In the genomic region with DNA sequence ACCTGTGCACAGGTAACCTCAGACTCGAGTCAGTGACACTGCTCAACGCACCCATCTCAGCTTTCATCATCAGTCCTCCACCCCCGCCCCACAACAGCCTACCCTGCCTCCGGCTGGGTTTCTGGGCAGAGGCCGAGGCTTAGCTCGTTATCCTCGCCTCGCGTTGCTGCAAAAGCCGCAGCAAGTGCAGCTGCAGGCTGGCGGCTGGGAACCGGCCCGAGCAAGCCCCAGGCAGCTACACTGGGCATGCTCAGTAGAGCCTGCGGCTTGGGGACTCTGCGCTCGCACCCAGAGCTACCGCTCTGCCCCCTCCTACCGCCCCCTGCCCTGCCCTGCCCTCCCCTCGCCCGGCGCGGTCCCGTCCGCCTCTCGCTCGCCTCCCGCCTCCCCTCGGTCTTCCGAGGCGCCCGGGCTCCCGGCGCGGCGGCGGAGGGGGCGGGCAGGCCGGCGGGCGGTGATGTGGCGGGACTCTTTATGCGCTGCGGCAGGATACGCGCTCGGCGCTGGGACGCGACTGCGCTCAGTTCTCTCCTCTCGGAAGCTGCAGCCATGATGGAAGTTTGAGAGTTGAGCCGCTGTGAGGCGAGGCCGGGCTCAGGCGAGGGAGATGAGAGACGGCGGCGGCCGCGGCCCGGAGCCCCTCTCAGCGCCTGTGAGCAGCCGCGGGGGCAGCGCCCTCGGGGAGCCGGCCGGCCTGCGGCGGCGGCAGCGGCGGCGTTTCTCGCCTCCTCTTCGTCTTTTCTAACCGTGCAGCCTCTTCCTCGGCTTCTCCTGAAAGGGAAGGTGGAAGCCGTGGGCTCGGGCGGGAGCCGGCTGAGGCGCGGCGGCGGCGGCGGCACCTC, we compare ENCODE assay signal across 8 cellular contexts. TPM values are rescaled to one million over a fixed set of nuclear protein-coding genes. Genes with fewer than 3 reads are reported as not detected.
DNase-seq lines count a peak whose midpoint lies in the region; ATAC-seq and TF ChIP-seq lines count a peak whose summit lies in the region.

A gene with protein sequence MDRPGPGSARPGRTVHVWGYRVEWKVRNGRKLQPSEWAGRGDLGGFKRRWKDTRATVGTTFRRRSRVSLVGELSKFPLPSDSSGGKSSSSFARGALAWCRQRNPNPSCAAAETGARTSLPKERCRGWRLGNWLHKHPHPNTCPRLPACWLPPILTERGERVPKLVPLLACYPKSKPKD (minus strand): TSS at position 432 of the 842 bp plus-strand sequence. CDS start 1,046 bp downstream, outside the sequence.
A gene (plus strand): TSS at position 524 of the 842 bp plus-strand sequence. CDS start 845 bp downstream, outside the sequence.

- intact Hi-C loops in activated T-helper 2 cell treated with anti-CD3 and anti-CD28 coated beads, Interferon-gamma antibody, Interleukin-2, Interleukin-4, amounts not matched to agents 10 μg/mL and 5 μg/mL and 100 μg/mL, durations not matched to agents 14 hours and 24 hours and 36 hours (cut with micrococcal nuclease) = loop anchor here (2.0 to 5.0 kb wide), 8 partner anchors 64 to 1341 kb away; a partner anchor contains a TSS
- intact Hi-C loops in natural killer cell (cut with micrococcal nuclease) = loop anchor here (1.0 to 5.0 kb wide), 5 partner anchors 45 to 766 kb away; a partner anchor contains a TSS

- TF ChIP-seq CTCF in fibroblast of mammary gland (conservative IDR thresholded peaks at IDR 0.05; ENCODE audit: control insufficient read depth, insufficient read depth, low read depth, low read length) (no peak), natural killer cell (IDR thresholded peaks at IDR 0.05) (no peak)

- H3K4me1 Mint-ChIP-seq in activated T-helper 2 cell treated with anti-CD3 and anti-CD28 coated beads, Interferon-gamma antibody, Interleukin-2, Interleukin-4, amounts not matched to agents 10 μg/mL and 5 μg/mL and 100 μg/mL, durations not matched to agents 14 hours and 24 hours and 36 hours (ENCODE audit: low read depth) = peaks cover 34% of the 10 kb centered on the region
- H3K4me1 Mint-ChIP-seq in natural killer cell = peaks cover 64 to 68% of the 10 kb centered on the region in 2 donors
- peaks cover 43% of the 10 kb centered on the region for H3K4me1 Mint-ChIP-seq in stimulated activated memory B cell treated with anti-CD40 and anti-IgM and Interleukin-4, amounts not matched to agents 10 μg/mL and 1 μg/mL and 100 μg/mL, for 72 hours

- no peaks in the 10 kb centered on the region for H3K27me3 Mint-ChIP-seq in activated T-helper 2 cell treated with anti-CD3 and anti-CD28 coated beads, Interferon-gamma antibody, Interleukin-2, Interleukin-4, amounts not matched to agents 10 μg/mL and 5 μg/mL and 100 μg/mL, durations not matched to agents 14 hours and 24 hours and 36 hours (ENCODE audit: low read depth)
- H3K27me3 Mint-ChIP-seq in natural killer cell (ENCODE audit: low read depth in 2 of 2) = no peaks in the 10 kb centered on the region
- no peaks in the 10 kb centered on the region for H3K27me3 Mint-ChIP-seq in stimulated activated memory B cell treated with anti-CD40 and anti-IgM and Interleukin-4, amounts not matched to agents 10 μg/mL and 1 μg/mL and 100 μg/mL, for 72 hours

- no peaks in the 10 kb centered on the region for H3K9me3 Mint-ChIP-seq in activated T-helper 2 cell treated with anti-CD3 and anti-CD28 coated beads, Interferon-gamma antibody, Interleukin-2, Interleukin-4, amounts not matched to agents 10 μg/mL and 5 μg/mL and 100 μg/mL, durations not matched to agents 14 hours and 24 hours and 36 hours
- H3K9me3 Mint-ChIP-seq in natural killer cell = no peaks in the 10 kb centered on the region
- H3K9me3 Mint-ChIP-seq in stimulated activated memory B cell treated with anti-CD40 and anti-IgM and Interleukin-4, amounts not matched to agents 10 μg/mL and 1 μg/mL and 100 μg/mL, for 72 hours = no peaks in the 10 kb centered on the region

- ATAC-seq in GM21529 (IDR thresholded peaks at IDR 0.05; ENCODE audit: unreplicated experiment) = peak; percentile 33
- ATAC-seq in natural killer cell = peak; percentile 37 to 61 (median 49)
- ATAC-seq in stimulated activated memory B cell treated with anti-CD40 and anti-IgM and Interleukin-4, amounts not matched to agents 10 μg/mL and 1 μg/mL and 100 μg/mL, for 72 hours = peak; percentile 78

- H3K9me3 ChIP-seq in KOPT-K1 (ENCODE audit: insufficient read depth, low read length, poor library complexity, severe bottlenecking) = no peaks in the 10 kb centered on the region

- peaks cover 31% of the 10 kb centered on the region for H3K36me3 Mint-ChIP-seq in activated T-helper 2 cell treated with anti-CD3 and anti-CD28 coated beads, Interferon-gamma antibody, Interleukin-2, Interleukin-4, amounts not matched to agents 10 μg/mL and 5 μg/mL and 100 μg/mL, durations not matched to agents 14 hours and 24 hours and 36 hours (ENCODE audit: low read depth)
- H3K36me3 Mint-ChIP-seq in natural killer cell = no peaks in the 10 kb centered on the region
- peaks cover 20% of the 10 kb centered on the region for H3K36me3 Mint-ChIP-seq in stimulated activated memory B cell treated with anti-CD40 and anti-IgM and Interleukin-4, amounts not matched to agents 10 μg/mL and 1 μg/mL and 100 μg/mL, for 72 hours

- H3K27ac Mint-ChIP-seq in activated T-helper 2 cell treated with anti-CD3 and anti-CD28 coated beads, Interferon-gamma antibody, Interleukin-2, Interleukin-4, amounts not matched to agents 10 μg/mL and 5 μg/mL and 100 μg/mL, durations not matched to agents 14 hours and 24 hours and 36 hours = peak within 1 kb of the TSS; percentile 96
- peak within 1 kb of the TSS; percentile 95 to 97 for H3K27ac Mint-ChIP-seq in natural killer cell
- H3K27ac Mint-ChIP-seq in stimulated activated memory B cell treated with anti-CD40 and anti-IgM and Interleukin-4, amounts not matched to agents 10 μg/mL and 1 μg/mL and 100 μg/mL, for 72 hours = peak within 1 kb of the TSS; percentile 90

- H3K36me3 ChIP-seq in KOPT-K1 (ENCODE audit: insufficient read depth, low read length) = peaks cover 27% of the 10 kb centered on the region

- peak within 1 kb of the TSS; percentile 98 for H3K4me3 Mint-ChIP-seq in activated T-helper 2 cell treated with anti-CD3 and anti-CD28 coated beads, Interferon-gamma antibody, Interleukin-2, Interleukin-4, amounts not matched to agents 10 μg/mL and 5 μg/mL and 100 μg/mL, durations not matched to agents 14 hours and 24 hours and 36 hours (ENCODE audit: low read depth)
- peak within 1 kb of the TSS; percentile 100 for H3K4me3 Mint-ChIP-seq in natural killer cell
- peak within 1 kb of the TSS; percentile 92 for H3K4me3 Mint-ChIP-seq in stimulated activated memory B cell treated with anti-CD40 and anti-IgM and Interleukin-4, amounts not matched to agents 10 μg/mL and 1 μg/mL and 100 μg/mL, for 72 hours

- DNase-seq in DMS 273 treated with DMSO at 0.1 percent for 48 hours (lab: John Stamatoyannopoulos, UW) = peak; percentile 53
- DNase-seq in RKO (ENCODE audit: low spot score) = peak; percentile 90
- DNase-seq in activated T-helper 2 cell treated with anti-CD3 and anti-CD28 coated beads, Interferon-gamma antibody, Interleukin-2, Interleukin-4, amounts not matched to agents 10 μg/mL and 5 μg/mL and 100 μg/mL, durations not matched to agents 14 hours and 24 hours and 36 hours (ENCODE audit: low spot score) = peak; percentile 84
- DNase-seq in fibroblast of mammary gland (ENCODE audit: low read depth) = peak; percentile 89
- DNase-seq in natural killer cell = peak; percentile 77

- peak within 1 kb of the TSS; percentile 98 for H3K27ac ChIP-seq in KOPT-K1 (ENCODE audit: low read depth, low read length, poor library complexity, severe bottlenecking)

- H3K4me3 ChIP-seq in fibroblast of mammary gland (ENCODE audit: control insufficient read depth, low read depth, low read length) = peak within 1 kb of the TSS; percentile 96

RNA-seq across cellular contexts. Expression of the first gene that starts in this region (rescaled TPM):
- 0.55 and 0.64 TPM in 2 replicates for total RNA-seq in activated T-helper 2 cell treated with anti-CD3 and anti-CD28 coated beads, Interferon-gamma antibody, Interleukin-2, Interleukin-4, amounts not matched to agents 10 μg/mL and 5 μg/mL and 100 μg/mL, durations not matched to agents 14 hours and 24 hours and 36 hours
- under 1 TPM; 0.68 to 0.73 (median 0.70) TPM for total RNA-seq in natural killer cell

RNA-seq across cellular contexts. Expression of the second gene that starts in this region (rescaled TPM):
- total RNA-seq in activated T-helper 2 cell treated with anti-CD3 and anti-CD28 coated beads, Interferon-gamma antibody, Interleukin-2, Interleukin-4, amounts not matched to agents 10 μg/mL and 5 μg/mL and 100 μg/mL, durations not matched to agents 14 hours and 24 hours and 36 hours = 48.5 and 53.5 TPM in 2 replicates
- total RNA-seq in natural killer cell = 100 to 1,000 TPM; 107 to 142 (median 121) TPM

Comparison
In these comparisons a context has a peak if more than half of its experiments do, and no peak if none do; other contexts are left out.
1. Peak in every context shown above with its lines: DNase-seq, ATAC-seq, H3K4me3 ChIP-seq and H3K27ac ChIP-seq.